ENCODE assay signal across 8 cellular contexts in the genomic region with DNA sequence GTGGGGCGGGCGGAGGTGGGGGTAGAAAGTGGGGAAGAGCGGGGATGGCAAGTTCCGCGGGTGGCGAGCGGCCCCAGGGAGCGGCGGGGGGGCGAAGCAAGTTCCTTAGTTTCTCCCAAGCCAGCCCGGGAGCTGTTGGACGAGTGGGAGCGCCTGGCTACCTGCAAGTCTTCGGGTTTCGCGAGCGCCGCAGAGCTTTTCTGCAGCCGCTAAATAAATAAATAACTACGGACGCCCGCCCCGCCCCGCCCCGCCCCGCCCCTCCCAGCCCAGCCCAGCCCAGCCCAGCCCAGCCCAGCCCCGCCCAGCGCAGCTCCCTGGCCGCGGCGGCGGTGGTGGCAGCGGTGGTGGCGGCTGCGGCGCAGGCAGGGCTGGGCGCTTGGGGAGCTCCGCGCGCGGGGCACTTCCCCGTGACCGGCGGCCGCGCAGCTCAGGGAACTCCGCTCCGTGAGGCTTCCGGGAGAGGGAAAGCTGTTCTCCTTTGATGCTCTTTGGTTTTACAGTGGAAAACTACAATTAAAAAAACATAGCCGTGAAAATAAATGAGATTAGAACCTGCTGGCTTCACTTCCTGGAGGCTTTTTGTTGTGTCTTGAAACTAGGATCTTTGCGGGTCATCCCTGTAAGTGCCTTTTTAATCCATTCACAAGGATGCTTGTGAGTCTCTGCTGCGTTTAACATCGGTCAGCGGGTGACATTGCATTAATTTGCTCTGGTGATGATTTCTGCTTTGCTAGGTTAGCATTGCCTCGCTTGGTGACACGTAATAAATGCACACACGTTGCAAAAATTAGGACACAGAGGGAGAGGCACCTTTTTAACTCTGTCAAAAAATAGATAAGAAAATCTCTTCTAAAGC. TPM values are rescaled to one million over a fixed set of nuclear protein-coding genes. Genes with fewer than 3 reads are reported as not detected.
DNase-seq lines count a peak whose midpoint lies in the region; ATAC-seq and TF ChIP-seq lines count a peak whose summit lies in the region.

A gene (plus strand): TSS at position 438 of the 859 bp plus-strand sequence. CDS start 5,498 bp downstream, outside the sequence.

- peak within 1 kb of the TSS; percentile 88 for H3K9ac ChIP-seq in muscle layer of colon (ENCODE audit: low read length)

- H3K27ac ChIP-seq in esophagus muscularis mucosa (replicated peaks in 1 of 4) = peak within 1 kb of the TSS; percentile 91 to 97 (median 93)
- peak within 1 kb of the TSS; percentile 99 for H3K27ac ChIP-seq in muscle layer of colon (ENCODE audit: low read depth, low read length)

- ATAC-seq in GM18517 (IDR thresholded peaks at IDR 0.05; ENCODE audit: unreplicated experiment) (peak; percentile 61), HG03108 (IDR thresholded peaks at IDR 0.05; ENCODE audit: unreplicated experiment) (peak; percentile 46)

- no peak for TF ChIP-seq POLR2A in esophagus muscularis mucosa (IDR thresholded peaks at IDR 0.05; ENCODE audit: low read depth)

- WGBS in esophagus muscularis mucosa = under 1% methylated on average over 28 of the region's 57 CpGs

- no peak for TF ChIP-seq EP300 in esophagus muscularis mucosa (IDR thresholded peaks at IDR 0.05)

- intact Hi-C loops in esophagus muscularis mucosa (cut with DNase I) = loop anchor here (5.0 kb wide), 2 partner anchors 40 to 115 kb away; a partner anchor contains a TSS

- peaks cover 5 to 39% (median 22%) of the 10 kb centered on the region in 4 donors for H3K4me1 ChIP-seq in esophagus muscularis mucosa
- peaks cover 35% of the 10 kb centered on the region for H3K4me1 ChIP-seq in muscle layer of colon (ENCODE audit: insufficient read depth, low read length)

- DNase-seq in AG08395 (ENCODE audit: low spot score) (peak; percentile 54), NOMO-1 treated with dmso at 0.1 percent for 144 hours (lab: John Stamatoyannopoulos, UW; ENCODE audit: unreplicated experiment) (peak; percentile 45), esophagus muscularis mucosa (ENCODE audit: extremely low spot score) (peak; percentile 95)
- DNase-seq in activated T-cell treated with anti-CD3 and anti-CD28 coated beads, Interleukin-2, amount 50 U/mL, for 48 hours = peak; percentile 66 to 76
- peak; percentile 29 to 34 for DNase-seq in stimulated activated CD8-positive, alpha-beta memory T cell treated with anti-CD3 and anti-CD28 coated beads, Interleukin-7, amount 100 ng/mL, for 1 hour (ENCODE audit: low read depth in 2 of 2)

- H3K4me3 ChIP-seq in esophagus muscularis mucosa (peak within 1 kb of the TSS; percentile 60 to 74 (median 65)), muscle layer of colon (ENCODE audit: low read depth in 1 of 2, low read length in 2 of 2) (peak within 1 kb of the TSS; percentile 65 to 83)

- H3K9me3 ChIP-seq in esophagus muscularis mucosa (no peaks in the 10 kb centered on the region), muscle layer of colon (ENCODE audit: low read length) (no peaks in the 10 kb centered on the region)

- no peak for TF ChIP-seq CTCF in esophagus muscularis mucosa (IDR thresholded peaks at IDR 0.05)

- H3K27me3 ChIP-seq in esophagus muscularis mucosa (no peaks in the 10 kb centered on the region), muscle layer of colon (ENCODE audit: control insufficient read depth in 1 of 2, insufficient read depth in 2 of 2, low read length in 2 of 2) (no peaks in the 10 kb centered on the region)

- no peaks in the 10 kb centered on the region for H3K36me3 ChIP-seq in esophagus muscularis mucosa
- no peaks in the 10 kb centered on the region for H3K36me3 ChIP-seq in muscle layer of colon (ENCODE audit: insufficient read depth, low read length)

RNA-seq across cellular contexts. Expression of the gene that starts here (rescaled TPM):
- total RNA-seq in esophagus muscularis mucosa = under 1 TPM in 1 of 4 donors, not detected in 3; 0.39 TPM

Comparison
In these comparisons a context has a peak if more than half of its experiments do, and no peak if none do; other contexts are left out.
1. Peak in every context shown above with its lines: DNase-seq, ATAC-seq, H3K4me3 ChIP-seq and H3K27ac ChIP-seq.
2. Peak in DNase-seq, H3K4me3 ChIP-seq and H3K27ac ChIP-seq in esophagus muscularis mucosa; RNA of the gene not detected or under 1 TPM.
3. DNase-seq: peak in every context shown above with its lines; median percentile 95 in esophagus muscularis mucosa; 71 in activated T-cell treated with anti-CD3 and anti-CD28 coated beads, Interleukin-2, amount 50 U/mL, for 48 hours; 54 in AG08395; 45 in NOMO-1 treated with dmso at 0.1 percent for 144 hours; 32 in stimulated activated CD8-positive, alpha-beta memory T cell treated with anti-CD3 and anti-CD28 coated beads, Interleukin-7, amount 100 ng/mL, for 1 hour.